8 cellular contexts compared by ENCODE assay signal in the genomic region with DNA sequence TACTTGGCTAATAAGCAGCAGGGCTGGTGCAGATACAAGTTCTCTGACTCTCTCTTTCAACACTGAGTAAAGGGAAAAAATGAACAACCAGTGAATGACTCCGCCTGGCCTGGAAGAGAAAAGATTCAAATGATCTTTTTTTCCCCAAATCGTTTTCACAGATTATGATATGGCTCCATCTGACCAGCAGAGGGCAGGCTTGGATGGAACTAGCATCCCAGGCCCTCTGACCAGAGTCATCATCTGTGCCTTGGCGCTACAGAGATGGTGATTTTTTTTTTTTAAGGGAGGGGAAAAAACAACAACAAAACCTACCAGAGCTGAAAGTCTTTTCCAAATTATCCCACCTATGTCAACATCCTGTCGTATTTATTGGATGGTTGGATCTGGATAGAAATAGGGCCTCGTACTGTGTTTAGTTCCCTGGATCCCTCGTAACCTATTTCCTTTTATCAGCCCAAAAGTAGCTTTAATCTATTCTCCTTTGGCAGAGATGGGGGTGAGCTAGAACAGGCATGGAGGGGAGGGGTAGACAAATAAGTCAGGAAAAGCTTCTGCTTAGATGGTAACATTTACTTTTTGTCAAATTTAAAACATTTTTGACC.
DNase-seq lines count a peak whose midpoint lies in the region; ATAC-seq and TF ChIP-seq lines count a peak whose summit lies in the region.

No MANE protein-coding gene starts in this region.

- TF ChIP-seq CTCF in AG04449 (IDR thresholded peaks at IDR 0.05; ENCODE audit: insufficient read depth, low read length, missing control alignments): peak; percentile 76
- peak; percentile 79 for TF ChIP-seq CTCF in GM13977 (IDR thresholded peaks at IDR 0.05; ENCODE audit: extremely low read depth, insufficient read depth, missing control alignments)
- TF ChIP-seq CTCF in fibroblast of lung (conservative IDR thresholded peaks at IDR 0.05 in 1 of 2, IDR thresholded peaks at IDR 0.05 in 1 of 2; ENCODE audit: low read depth in 1 of 2, low read length in 2 of 2): peak; percentile 74 to 78
- peak; percentile 83 for TF ChIP-seq CTCF in nephron progenitor cell (IDR thresholded peaks at IDR 0.05)
- peak; percentile 58 to 86 (median 72) for TF ChIP-seq CTCF in thyroid gland (IDR thresholded peaks at IDR 0.05)

- H3K27me3 Mint-ChIP-seq in activated CD8-positive, alpha-beta memory T cell treated with anti-CD3 and anti-CD28 coated beads, Interleukin-2, amount 10 ng/mL, durations not matched to agents 7 days and 5 days: peaks cover 15% of the 10 kb centered on the region
- H3K27me3 Mint-ChIP-seq in nephron progenitor cell (ENCODE audit: low read depth, poor library complexity): no peaks in the 10 kb centered on the region

- TF ChIP-seq POLR2A in thyroid gland (IDR thresholded peaks at IDR 0.05): no peak

- intact Hi-C loops in thyroid gland (cut with DNase I): loop anchor here (5.0 to 10.0 kb wide), 3 partner anchors 52 to 555 kb away; no protein-coding TSS in a partner anchor

- POLR2A ChIA-PET in AG04449 (lab: Yijun Ruan, JAX): no interaction called here

- H3K36me3 ChIP-seq in fibroblast of lung (ENCODE audit: control insufficient read depth, insufficient read depth, low read length): no peaks in the 10 kb centered on the region
- no peaks in the 10 kb centered on the region for H3K36me3 ChIP-seq in thyroid gland

- in situ Hi-C loops in GM13977 (cut with MboI; ENCODE audit: low pct_unique_long_range_greater_than_20kb, low sequenced_read_pairs, unreplicated experiment): no loop called here

- CTCF ChIA-PET in AG04449 (lab: Yijun Ruan, JAX): interaction anchor here (0.8 to 12.4 kb wide), 34 partner anchors 12 to 553 kb away, joined by 3 to 397 read pairs (median 6); no protein-coding TSS in a partner anchor
- CTCF ChIA-PET in activated CD8-positive, alpha-beta memory T cell treated with anti-CD3 and anti-CD28 coated beads, Interleukin-2, amount 10 ng/mL, durations not matched to agents 7 days and 5 days (lab: Charles Lee): interaction anchor here (1.0 to 4.6 kb wide), 8 partner anchors 15 to 1015 kb away, joined by 3 to 30 read pairs (median 3); partner anchors contain the start of genes CCDC83 and FZD4

- no peak overlapping the region for H3K9ac ChIP-seq in fibroblast of lung (ENCODE audit: insufficient read depth, low read length)

- no peaks in the 10 kb centered on the region for H4K20me1 ChIP-seq in fibroblast of lung (ENCODE audit: control insufficient read depth, extremely low read depth, insufficient read depth, low read length)

- no peak overlapping the region for H3K27ac Mint-ChIP-seq in activated CD8-positive, alpha-beta memory T cell treated with anti-CD3 and anti-CD28 coated beads, Interleukin-2, amount 10 ng/mL, durations not matched to agents 7 days and 5 days
- no peak overlapping the region for H3K27ac Mint-ChIP-seq in nephron progenitor cell

- H3K9me3 ChIP-seq in fibroblast of lung (ENCODE audit: control insufficient read depth, insufficient read depth, low read depth, low read length) (no peaks in the 10 kb centered on the region), thyroid gland (no peaks in the 10 kb centered on the region)

- H3K4me3 ChIP-seq in AG04449 (ENCODE audit: low read depth, low read length): no peak overlapping the region
- no peak overlapping the region for H3K4me3 ChIP-seq in fibroblast of lung (replicated peaks in 1 of 4; ENCODE audit: control extremely low read depth in 1 of 4, insufficient read depth in 1 of 4, low read depth in 3 of 4, low read length in 4 of 4)
- H3K4me3 ChIP-seq in thyroid gland (replicated peaks in 1 of 3): no peak overlapping the region

- H3K27ac ChIP-seq in fibroblast of lung (ENCODE audit: insufficient read depth, low read length) (no peak overlapping the region), thyroid gland (no peak overlapping the region)

- no peaks in the 10 kb centered on the region for H3K36me3 Mint-ChIP-seq in activated CD8-positive, alpha-beta memory T cell treated with anti-CD3 and anti-CD28 coated beads, Interleukin-2, amount 10 ng/mL, durations not matched to agents 7 days and 5 days
- H3K36me3 Mint-ChIP-seq in nephron progenitor cell (ENCODE audit: low read depth): no peaks in the 10 kb centered on the region

- DNase-seq in AG04449 (ENCODE audit: low read depth, low spot score) (no peak), GM13977 (ENCODE audit: low spot score) (peak; percentile 60), NCI-H345 treated with DMSO at 0.1 percent for 48 hours (lab: John Stamatoyannopoulos, UW; ENCODE audit: unreplicated experiment) (peak; percentile 41), fibroblast of lung (ENCODE audit: low read depth in 2 of 2) (peak; percentile 47 to 71), nephron progenitor cell (peak; percentile 70), thyroid gland (peak; percentile 63 to 71)
- DNase-seq in activated CD8-positive, alpha-beta memory T cell treated with anti-CD3 and anti-CD28 coated beads, Interleukin-2, amount 10 ng/mL, durations not matched to agents 7 days and 5 days: peak; percentile 61

- H3K4me3 Mint-ChIP-seq in activated CD8-positive, alpha-beta memory T cell treated with anti-CD3 and anti-CD28 coated beads, Interleukin-2, amount 10 ng/mL, durations not matched to agents 7 days and 5 days: no peak overlapping the region
- H3K4me3 Mint-ChIP-seq in nephron progenitor cell: no peak overlapping the region

- no peak overlapping the region for H3K4me2 ChIP-seq in fibroblast of lung (ENCODE audit: extremely low read depth, insufficient read depth, low read length)

- H3K4me1 Mint-ChIP-seq in activated CD8-positive, alpha-beta memory T cell treated with anti-CD3 and anti-CD28 coated beads, Interleukin-2, amount 10 ng/mL, durations not matched to agents 7 days and 5 days: no peaks in the 10 kb centered on the region
- peaks cover 29% of the 10 kb centered on the region for H3K4me1 Mint-ChIP-seq in nephron progenitor cell

- H3K79me2 ChIP-seq in fibroblast of lung (ENCODE audit: control insufficient read depth, insufficient read depth, low read length): no peaks in the 10 kb centered on the region

- no peaks in the 10 kb centered on the region for H3K4me1 ChIP-seq in fibroblast of lung (ENCODE audit: control insufficient read depth, extremely low read depth, insufficient read depth, low read length)
- H3K4me1 ChIP-seq in thyroid gland: no peaks in the 10 kb centered on the region

- H2AFZ ChIP-seq in fibroblast of lung (ENCODE audit: low read length): peak overlapping the region; percentile 31

- H3K27me3 ChIP-seq in fibroblast of lung (ENCODE audit: control insufficient read depth, insufficient read depth, low read length) (no peaks in the 10 kb centered on the region), thyroid gland (no peaks in the 10 kb centered on the region)

- WGBS in thyroid gland, 2 donors: 28 to 36% methylated on average over 6 of the region's 6 CpGs

- ATAC-seq in HG03045 (IDR thresholded peaks at IDR 0.05; ENCODE audit: unreplicated experiment): peak; percentile 69
- peak; percentile 80 for ATAC-seq in activated CD8-positive, alpha-beta memory T cell treated with anti-CD3 and anti-CD28 coated beads, Interleukin-2, amount 10 ng/mL, durations not matched to agents 7 days and 5 days

- no peaks in the 10 kb centered on the region for H3K9me3 Mint-ChIP-seq in activated CD8-positive, alpha-beta memory T cell treated with anti-CD3 and anti-CD28 coated beads, Interleukin-2, amount 10 ng/mL, durations not matched to agents 7 days and 5 days (ENCODE audit: low read depth)
- no peaks in the 10 kb centered on the region for H3K9me3 Mint-ChIP-seq in nephron progenitor cell
